1 cellular context compared by ENCODE assay signal in the genomic region with DNA sequence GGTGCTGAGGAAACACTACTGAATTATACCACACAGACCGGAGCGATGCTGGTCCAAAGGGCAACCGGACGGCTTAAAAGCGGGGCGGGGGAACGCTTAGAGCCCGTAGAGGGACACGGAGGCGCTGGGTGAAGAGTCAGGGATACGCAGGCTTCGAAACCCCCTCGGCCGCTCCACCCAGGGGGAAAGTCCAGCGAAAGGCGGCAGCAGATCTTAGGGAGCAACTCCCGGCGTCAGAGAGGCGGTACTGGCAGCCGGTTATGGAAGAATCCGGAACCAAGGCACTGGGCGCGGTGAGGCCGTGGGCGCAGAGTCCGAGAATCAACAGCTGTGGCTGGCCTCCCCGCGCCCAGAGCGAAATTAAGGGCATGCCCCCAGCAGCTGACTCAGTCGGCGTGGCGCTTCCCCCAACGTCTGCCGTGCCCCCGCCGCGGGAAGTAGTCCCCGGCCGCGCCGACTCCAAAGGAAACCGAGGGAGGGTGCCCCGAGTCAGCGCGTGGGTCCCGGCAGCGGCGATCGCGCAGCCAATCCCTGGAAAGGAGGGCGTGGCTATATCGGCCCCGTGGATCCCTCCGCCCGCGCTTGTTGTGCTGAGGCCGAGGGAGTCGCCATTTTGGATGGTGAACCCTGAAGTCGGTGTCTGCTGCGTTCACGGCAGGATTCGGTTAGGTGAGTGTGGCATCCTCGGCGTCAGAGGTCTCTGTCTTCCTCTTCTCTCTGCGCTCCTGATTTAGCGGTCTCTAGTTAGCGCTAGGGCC.
TF ChIP-seq lines count a peak whose summit lies in the region.

A gene (plus strand): TSS at position 611 of the 758 bp plus-strand sequence. CDS start 20,110 bp downstream, outside the sequence.

TF ChIP-seq in HepG2, 621 proteins besides CTCF, POLR2A, EP300 and RAD21 (continued from another document and continues in another):
- TF ChIP-seq, protein P1, sequence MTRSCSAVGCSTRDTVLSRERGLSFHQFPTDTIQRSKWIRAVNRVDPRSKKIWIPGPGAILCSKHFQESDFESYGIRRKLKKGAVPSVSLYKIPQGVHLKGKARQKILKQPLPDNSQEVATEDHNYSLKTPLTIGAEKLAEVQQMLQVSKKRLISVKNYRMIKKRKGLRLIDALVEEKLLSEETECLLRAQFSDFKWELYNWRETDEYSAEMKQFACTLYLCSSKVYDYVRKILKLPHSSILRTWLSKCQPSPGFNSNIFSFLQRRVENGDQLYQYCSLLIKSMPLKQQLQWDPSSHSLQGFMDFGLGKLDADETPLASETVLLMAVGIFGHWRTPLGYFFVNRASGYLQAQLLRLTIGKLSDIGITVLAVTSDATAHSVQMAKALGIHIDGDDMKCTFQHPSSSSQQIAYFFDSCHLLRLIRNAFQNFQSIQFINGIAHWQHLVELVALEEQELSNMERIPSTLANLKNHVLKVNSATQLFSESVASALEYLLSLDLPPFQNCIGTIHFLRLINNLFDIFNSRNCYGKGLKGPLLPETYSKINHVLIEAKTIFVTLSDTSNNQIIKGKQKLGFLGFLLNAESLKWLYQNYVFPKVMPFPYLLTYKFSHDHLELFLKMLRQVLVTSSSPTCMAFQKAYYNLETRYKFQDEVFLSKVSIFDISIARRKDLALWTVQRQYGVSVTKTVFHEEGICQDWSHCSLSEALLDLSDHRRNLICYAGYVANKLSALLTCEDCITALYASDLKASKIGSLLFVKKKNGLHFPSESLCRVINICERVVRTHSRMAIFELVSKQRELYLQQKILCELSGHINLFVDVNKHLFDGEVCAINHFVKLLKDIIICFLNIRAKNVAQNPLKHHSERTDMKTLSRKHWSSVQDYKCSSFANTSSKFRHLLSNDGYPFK (CRISPR knock-in tag; IDR thresholded peaks at IDR 0.05; ENCODE audit: borderline replicate concordance), result peak; percentile 93
- peak; percentile 87 for TF ChIP-seq PHF5A (CRISPR knock-in tag; IDR thresholded peaks at IDR 0.05; ENCODE audit: low read depth, unreplicated experiment)
- peak; percentile 87 for TF ChIP-seq NCOR1 (IDR thresholded peaks at IDR 0.05; ENCODE audit: borderline replicate concordance, low read length)
- no peak; the same call in 1 of the 2 replicates for TF ChIP-seq NFATC3 (CRISPR knock-in tag; IDR thresholded peaks at IDR 0.05)
- peak; percentile 64 for TF ChIP-seq ZNF510 (CRISPR knock-in tag; IDR thresholded peaks at IDR 0.05; ENCODE audit: low read depth)
- TF ChIP-seq, protein P2, sequence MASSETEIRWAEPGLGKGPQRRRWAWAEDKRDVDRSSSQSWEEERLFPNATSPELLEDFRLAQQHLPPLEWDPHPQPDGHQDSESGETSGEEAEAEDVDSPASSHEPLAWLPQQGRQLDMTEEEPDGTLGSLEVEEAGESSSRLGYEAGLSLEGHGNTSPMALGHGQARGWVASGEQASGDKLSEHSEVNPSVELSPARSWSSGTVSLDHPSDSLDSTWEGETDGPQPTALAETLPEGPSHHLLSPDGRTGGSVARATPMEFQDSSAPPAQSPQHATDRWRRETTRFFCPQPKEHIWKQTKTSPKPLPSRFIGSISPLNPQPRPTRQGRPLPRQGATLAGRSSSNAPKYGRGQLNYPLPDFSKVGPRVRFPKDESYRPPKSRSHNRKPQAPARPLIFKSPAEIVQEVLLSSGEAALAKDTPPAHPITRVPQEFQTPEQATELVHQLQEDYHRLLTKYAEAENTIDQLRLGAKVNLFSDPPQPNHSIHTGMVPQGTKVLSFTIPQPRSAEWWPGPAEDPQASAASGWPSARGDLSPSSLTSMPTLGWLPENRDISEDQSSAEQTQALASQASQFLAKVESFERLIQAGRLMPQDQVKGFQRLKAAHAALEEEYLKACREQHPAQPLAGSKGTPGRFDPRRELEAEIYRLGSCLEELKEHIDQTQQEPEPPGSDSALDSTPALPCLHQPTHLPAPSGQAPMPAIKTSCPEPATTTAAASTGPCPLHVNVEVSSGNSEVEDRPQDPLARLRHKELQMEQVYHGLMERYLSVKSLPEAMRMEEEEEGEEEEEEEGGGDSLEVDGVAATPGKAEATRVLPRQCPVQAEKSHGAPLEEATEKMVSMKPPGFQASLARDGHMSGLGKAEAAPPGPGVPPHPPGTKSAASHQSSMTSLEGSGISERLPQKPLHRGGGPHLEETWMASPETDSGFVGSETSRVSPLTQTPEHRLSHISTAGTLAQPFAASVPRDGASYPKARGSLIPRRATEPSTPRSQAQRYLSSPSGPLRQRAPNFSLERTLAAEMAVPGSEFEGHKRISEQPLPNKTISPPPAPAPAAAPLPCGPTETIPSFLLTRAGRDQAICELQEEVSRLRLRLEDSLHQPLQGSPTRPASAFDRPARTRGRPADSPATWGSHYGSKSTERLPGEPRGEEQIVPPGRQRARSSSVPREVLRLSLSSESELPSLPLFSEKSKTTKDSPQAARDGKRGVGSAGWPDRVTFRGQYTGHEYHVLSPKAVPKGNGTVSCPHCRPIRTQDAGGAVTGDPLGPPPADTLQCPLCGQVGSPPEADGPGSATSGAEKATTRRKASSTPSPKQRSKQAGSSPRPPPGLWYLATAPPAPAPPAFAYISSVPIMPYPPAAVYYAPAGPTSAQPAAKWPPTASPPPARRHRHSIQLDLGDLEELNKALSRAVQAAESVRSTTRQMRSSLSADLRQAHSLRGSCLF (CRISPR knock-in tag; IDR thresholded peaks at IDR 0.05; ENCODE audit: borderline replicate concordance), result peak; percentile 75
- TF ChIP-seq, protein P3, sequence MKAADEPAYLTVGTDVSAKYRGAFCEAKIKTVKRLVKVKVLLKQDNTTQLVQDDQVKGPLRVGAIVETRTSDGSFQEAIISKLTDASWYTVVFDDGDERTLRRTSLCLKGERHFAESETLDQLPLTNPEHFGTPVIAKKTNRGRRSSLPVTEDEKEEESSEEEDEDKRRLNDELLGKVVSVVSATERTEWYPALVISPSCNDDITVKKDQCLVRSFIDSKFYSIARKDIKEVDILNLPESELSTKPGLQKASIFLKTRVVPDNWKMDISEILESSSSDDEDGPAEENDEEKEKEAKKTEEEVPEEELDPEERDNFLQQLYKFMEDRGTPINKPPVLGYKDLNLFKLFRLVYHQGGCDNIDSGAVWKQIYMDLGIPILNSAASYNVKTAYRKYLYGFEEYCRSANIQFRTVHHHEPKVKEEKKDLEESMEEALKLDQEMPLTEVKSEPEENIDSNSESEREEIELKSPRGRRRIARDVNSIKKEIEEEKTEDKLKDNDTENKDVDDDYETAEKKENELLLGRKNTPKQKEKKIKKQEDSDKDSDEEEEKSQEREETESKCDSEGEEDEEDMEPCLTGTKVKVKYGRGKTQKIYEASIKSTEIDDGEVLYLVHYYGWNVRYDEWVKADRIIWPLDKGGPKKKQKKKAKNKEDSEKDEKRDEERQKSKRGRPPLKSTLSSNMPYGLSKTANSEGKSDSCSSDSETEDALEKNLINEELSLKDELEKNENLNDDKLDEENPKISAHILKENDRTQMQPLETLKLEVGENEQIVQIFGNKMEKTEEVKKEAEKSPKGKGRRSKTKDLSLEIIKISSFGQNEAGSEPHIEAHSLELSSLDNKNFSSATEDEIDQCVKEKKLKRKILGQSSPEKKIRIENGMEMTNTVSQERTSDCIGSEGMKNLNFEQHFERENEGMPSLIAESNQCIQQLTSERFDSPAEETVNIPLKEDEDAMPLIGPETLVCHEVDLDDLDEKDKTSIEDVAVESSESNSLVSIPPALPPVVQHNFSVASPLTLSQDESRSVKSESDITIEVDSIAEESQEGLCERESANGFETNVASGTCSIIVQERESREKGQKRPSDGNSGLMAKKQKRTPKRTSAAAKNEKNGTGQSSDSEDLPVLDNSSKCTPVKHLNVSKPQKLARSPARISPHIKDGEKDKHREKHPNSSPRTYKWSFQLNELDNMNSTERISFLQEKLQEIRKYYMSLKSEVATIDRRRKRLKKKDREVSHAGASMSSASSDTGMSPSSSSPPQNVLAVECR (CRISPR knock-in tag; IDR thresholded peaks at IDR 0.05; ENCODE audit: borderline replicate concordance), result peak; percentile 98
- peak; percentile 96 for TF ChIP-seq HNF4G (IDR thresholded peaks at IDR 0.05; ENCODE audit: borderline replicate concordance, low read depth, low read length)
- TF ChIP-seq HNF4G (CRISPR knock-in tag; IDR thresholded peaks at IDR 0.05; ENCODE audit: borderline replicate concordance, low read depth), result peak; percentile 91
- TF ChIP-seq ELF4 (CRISPR knock-in tag; IDR thresholded peaks at IDR 0.05; ENCODE audit: borderline replicate concordance), result peak; percentile 96
- no peak for TF ChIP-seq LCORL (IDR thresholded peaks at IDR 0.05)
- peak; percentile 96 for TF ChIP-seq LCORL (CRISPR knock-in tag; IDR thresholded peaks at IDR 0.05)
- TF ChIP-seq, protein P4, sequence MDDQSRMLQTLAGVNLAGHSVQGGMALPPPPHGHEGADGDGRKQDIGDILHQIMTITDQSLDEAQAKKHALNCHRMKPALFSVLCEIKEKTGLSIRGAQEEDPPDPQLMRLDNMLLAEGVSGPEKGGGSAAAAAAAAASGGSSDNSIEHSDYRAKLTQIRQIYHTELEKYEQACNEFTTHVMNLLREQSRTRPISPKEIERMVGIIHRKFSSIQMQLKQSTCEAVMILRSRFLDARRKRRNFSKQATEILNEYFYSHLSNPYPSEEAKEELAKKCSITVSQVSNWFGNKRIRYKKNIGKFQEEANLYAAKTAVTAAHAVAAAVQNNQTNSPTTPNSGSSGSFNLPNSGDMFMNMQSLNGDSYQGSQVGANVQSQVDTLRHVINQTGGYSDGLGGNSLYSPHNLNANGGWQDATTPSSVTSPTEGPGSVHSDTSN (CRISPR knock-in tag; IDR thresholded peaks at IDR 0.05; ENCODE audit: borderline replicate concordance), result peak; percentile 85
- TF ChIP-seq ZNF33B (CRISPR knock-in tag; IDR thresholded peaks at IDR 0.05), result peak; percentile 50; the same call in 1 of the 2 replicates
- TF ChIP-seq ZNF660 (CRISPR knock-in tag; IDR thresholded peaks at IDR 0.05; ENCODE audit: borderline replicate concordance, low read depth), result no peak
- TF ChIP-seq, protein P5, sequence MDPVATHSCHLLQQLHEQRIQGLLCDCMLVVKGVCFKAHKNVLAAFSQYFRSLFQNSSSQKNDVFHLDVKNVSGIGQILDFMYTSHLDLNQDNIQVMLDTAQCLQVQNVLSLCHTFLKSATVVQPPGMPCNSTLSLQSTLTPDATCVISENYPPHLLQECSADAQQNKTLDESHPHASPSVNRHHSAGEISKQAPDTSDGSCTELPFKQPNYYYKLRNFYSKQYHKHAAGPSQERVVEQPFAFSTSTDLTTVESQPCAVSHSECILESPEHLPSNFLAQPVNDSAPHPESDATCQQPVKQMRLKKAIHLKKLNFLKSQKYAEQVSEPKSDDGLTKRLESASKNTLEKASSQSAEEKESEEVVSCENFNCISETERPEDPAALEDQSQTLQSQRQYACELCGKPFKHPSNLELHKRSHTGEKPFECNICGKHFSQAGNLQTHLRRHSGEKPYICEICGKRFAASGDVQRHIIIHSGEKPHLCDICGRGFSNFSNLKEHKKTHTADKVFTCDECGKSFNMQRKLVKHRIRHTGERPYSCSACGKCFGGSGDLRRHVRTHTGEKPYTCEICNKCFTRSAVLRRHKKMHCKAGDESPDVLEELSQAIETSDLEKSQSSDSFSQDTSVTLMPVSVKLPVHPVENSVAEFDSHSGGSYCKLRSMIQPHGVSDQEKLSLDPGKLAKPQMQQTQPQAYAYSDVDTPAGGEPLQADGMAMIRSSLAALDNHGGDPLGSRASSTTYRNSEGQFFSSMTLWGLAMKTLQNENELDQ (CRISPR knock-in tag; IDR thresholded peaks at IDR 0.05; ENCODE audit: borderline replicate concordance), result no peak; the same call in 1 of the 2 replicates
- peak; percentile 95 for TF ChIP-seq ZNF703 (CRISPR knock-in tag; IDR thresholded peaks at IDR 0.05; ENCODE audit: borderline replicate concordance)
- no peak for TF ChIP-seq SRSF9 (IDR thresholded peaks at IDR 0.05; ENCODE audit: borderline replicate concordance, insufficient read depth, low read depth, low read length, poor library complexity, severe bottlenecking)
- TF ChIP-seq, protein P6, sequence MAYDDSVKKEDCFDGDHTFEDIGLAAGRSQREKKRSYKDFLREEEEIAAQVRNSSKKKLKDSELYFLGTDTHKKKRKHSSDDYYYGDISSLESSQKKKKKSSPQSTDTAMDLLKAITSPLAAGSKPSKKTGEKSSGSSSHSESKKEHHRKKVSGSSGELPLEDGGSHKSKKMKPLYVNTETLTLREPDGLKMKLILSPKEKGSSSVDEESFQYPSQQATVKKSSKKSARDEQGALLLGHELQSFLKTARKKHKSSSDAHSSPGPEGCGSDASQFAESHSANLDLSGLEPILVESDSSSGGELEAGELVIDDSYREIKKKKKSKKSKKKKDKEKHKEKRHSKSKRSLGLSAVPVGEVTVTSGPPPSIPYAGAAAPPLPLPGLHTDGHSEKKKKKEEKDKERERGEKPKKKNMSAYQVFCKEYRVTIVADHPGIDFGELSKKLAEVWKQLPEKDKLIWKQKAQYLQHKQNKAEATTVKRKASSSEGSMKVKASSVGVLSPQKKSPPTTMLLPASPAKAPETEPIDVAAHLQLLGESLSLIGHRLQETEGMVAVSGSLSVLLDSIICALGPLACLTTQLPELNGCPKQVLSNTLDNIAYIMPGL (CRISPR knock-in tag; IDR thresholded peaks at IDR 0.05; ENCODE audit: borderline replicate concordance in 1 of 2, low read depth in 1 of 2), result peak; percentile 96 to 97
- peak; percentile 38; the same call in 1 of the 2 replicates for TF ChIP-seq STAG1 (CRISPR knock-in tag; IDR thresholded peaks at IDR 0.05)
- TF ChIP-seq ATM (IDR thresholded peaks at IDR 0.05; ENCODE audit: borderline replicate concordance), result no peak
- peak; percentile 61 for TF ChIP-seq CEBPG (CRISPR knock-in tag; IDR thresholded peaks at IDR 0.05)
- peak; percentile 24 for TF ChIP-seq REL (CRISPR knock-in tag; conservative IDR thresholded peaks at IDR 0.05)
- TF ChIP-seq TMF1 (CRISPR knock-in tag; IDR thresholded peaks at IDR 0.05; ENCODE audit: low read depth), result peak; percentile 85; the same call in 1 of the 2 replicates
- TF ChIP-seq ZNF460 (CRISPR knock-in tag; IDR thresholded peaks at IDR 0.05; ENCODE audit: borderline replicate concordance), result peak; percentile 47; the same call in 1 of the 2 replicates
- TF ChIP-seq ZNF615 (CRISPR knock-in tag; IDR thresholded peaks at IDR 0.05; ENCODE audit: borderline replicate concordance), result peak; percentile 94
- no peak for TF ChIP-seq ZNF260 (CRISPR knock-in tag; IDR thresholded peaks at IDR 0.05; ENCODE audit: borderline replicate concordance, low read depth)
- TF ChIP-seq, protein P7, sequence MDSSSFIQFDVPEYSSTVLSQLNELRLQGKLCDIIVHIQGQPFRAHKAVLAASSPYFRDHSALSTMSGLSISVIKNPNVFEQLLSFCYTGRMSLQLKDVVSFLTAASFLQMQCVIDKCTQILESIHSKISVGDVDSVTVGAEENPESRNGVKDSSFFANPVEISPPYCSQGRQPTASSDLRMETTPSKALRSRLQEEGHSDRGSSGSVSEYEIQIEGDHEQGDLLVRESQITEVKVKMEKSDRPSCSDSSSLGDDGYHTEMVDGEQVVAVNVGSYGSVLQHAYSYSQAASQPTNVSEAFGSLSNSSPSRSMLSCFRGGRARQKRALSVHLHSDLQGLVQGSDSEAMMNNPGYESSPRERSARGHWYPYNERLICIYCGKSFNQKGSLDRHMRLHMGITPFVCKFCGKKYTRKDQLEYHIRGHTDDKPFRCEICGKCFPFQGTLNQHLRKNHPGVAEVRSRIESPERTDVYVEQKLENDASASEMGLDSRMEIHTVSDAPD (CRISPR knock-in tag; IDR thresholded peaks at IDR 0.05), result peak; percentile 84; the same call in 1 of the 2 replicates
- TF ChIP-seq GTF3A (CRISPR knock-in tag; conservative IDR thresholded peaks at IDR 0.05), result peak; percentile 91
- TF ChIP-seq MXI1 (IDR thresholded peaks at IDR 0.05; ENCODE audit: borderline replicate concordance, low read depth, low read length), result peak; percentile 90; the same call in 1 of the 3 replicates
- peak; percentile 64 for TF ChIP-seq ISX (CRISPR knock-in tag; conservative IDR thresholded peaks at IDR 0.05)
- peak; percentile 43 for TF ChIP-seq ZEB1 (IDR thresholded peaks at IDR 0.05; ENCODE audit: insufficient replicate concordance, low read depth)
- TF ChIP-seq ZKSCAN1 (IDR thresholded peaks at IDR 0.05; ENCODE audit: low read length), result peak; percentile 36; the same call in 1 of the 2 replicates
- TF ChIP-seq SATB2 (CRISPR knock-in tag; IDR thresholded peaks at IDR 0.05), result peak; percentile 49
- TF ChIP-seq HOXD1 (CRISPR knock-in tag; IDR thresholded peaks at IDR 0.05), result peak; percentile 66
